9 cellular contexts compared by ENCODE assay signal in the genomic region with DNA sequence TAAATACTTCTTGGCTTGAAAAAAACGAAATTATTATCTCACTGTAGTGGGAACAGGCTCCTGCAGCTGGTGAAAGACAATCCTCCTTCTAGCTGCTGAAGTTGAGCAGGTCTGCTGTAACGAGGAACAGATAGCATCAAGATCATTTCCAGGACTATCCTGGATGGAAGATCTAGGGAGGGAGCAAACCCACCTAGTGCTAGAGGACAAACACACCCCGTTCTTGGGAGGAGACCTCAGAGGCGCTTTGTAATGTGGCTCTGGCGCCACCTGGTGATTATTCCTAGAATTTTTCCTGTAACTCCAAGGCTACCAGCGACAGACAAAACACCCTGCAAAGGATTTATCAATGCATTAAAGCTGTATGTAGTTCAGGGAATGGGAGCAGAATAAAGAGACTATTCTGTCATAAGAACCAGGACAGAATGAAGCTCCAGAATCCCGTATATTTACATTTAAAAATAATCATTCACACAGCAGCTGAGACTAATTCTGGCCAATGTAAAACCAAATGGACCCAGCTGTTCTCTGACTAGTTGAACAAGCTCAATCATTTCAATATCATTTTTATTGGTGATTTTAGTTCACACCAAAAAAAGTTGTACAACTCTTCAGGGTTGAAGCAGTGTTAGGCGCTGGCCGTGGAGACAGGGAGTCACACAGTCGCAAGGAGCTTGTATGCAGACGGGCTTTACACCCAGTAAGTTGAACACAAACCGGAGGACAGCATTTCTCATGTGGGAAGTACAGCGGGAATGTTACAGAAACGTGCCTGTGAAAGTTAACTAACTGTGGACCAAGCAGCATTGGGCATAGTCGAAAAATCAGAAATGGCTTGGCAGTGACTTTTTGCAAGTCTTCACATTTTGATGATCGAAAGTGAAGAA.
A peak's percentile ranks its signal among the peaks of the same experiment; 100 is the strongest.
DNase-seq lines count a peak whose midpoint lies in the region; ATAC-seq and TF ChIP-seq lines count a peak whose summit lies in the region.
"Had no signal": no experiment of that assay in that cellular context is flagged by ENCODE, and none has a peak within 500 bp of the region (broad histone marks: within the 10 kb centered on the region; RNA-seq: fewer than 3 reads in every experiment).

No MANE protein-coding gene starts in this region.

- ATAC-seq in CD4-positive, CD25-positive, alpha-beta regulatory T cell (ENCODE audit: low read depth in 2 of 2), result peak; percentile 52 to 73
- ATAC-seq in GM19397 (IDR thresholded peaks at IDR 0.05; ENCODE audit: unreplicated experiment) (peak; percentile 76), naive B cell (ENCODE audit: low read depth in 2 of 2) (peak; percentile 47 to 77)

- no peaks in the 10 kb centered on the region for H3K36me3 ChIP-seq in CD4-positive, CD25-positive, alpha-beta regulatory T cell (ENCODE audit: control insufficient read depth, insufficient read depth, low read length)
- no peaks in the 10 kb centered on the region for H3K36me3 ChIP-seq in NT2/D1 (ENCODE audit: insufficient read depth, insufficient read length, low read length)

- peaks cover 3% of the 10 kb centered on the region for H3K4me1 ChIP-seq in CD4-positive, CD25-positive, alpha-beta regulatory T cell (ENCODE audit: control insufficient read depth, insufficient read depth, low read length, poor library complexity, severe bottlenecking)
- no peaks in the 10 kb centered on the region for H3K4me1 ChIP-seq in NT2/D1 (ENCODE audit: insufficient read depth, insufficient read length)

- H3K4me3 ChIP-seq in CD4-positive, CD25-positive, alpha-beta regulatory T cell (ENCODE audit: low read depth, low read length), result no peak overlapping the region
- H3K4me3 ChIP-seq in NT2/D1 (ENCODE audit: insufficient read length, low read depth), result no peak overlapping the region

- H3K4me3 Mint-ChIP-seq in CD4-positive, CD25-positive, alpha-beta regulatory T cell, result peak overlapping the region in 1 of 4 donors; percentile 53
- H3K4me3 Mint-ChIP-seq in naive B cell, result no peak overlapping the region
- H3K4me3 Mint-ChIP-seq: activated naive CD4-positive, alpha-beta T cell treated with anti-CD3 and anti-CD28 coated beads, Interleukin-2, amount 50 U/mL, for 24 hours had no signal

- H3K27me3 ChIP-seq in CD4-positive, CD25-positive, alpha-beta regulatory T cell (ENCODE audit: control insufficient read depth, insufficient read depth, low read length), result peaks cover 10% of the 10 kb centered on the region
- H3K27me3 ChIP-seq in NT2/D1 (ENCODE audit: insufficient read depth, insufficient read length), result no peaks in the 10 kb centered on the region

- peaks cover 0 to 5% (median 3%) of the 10 kb centered on the region in 4 donors for H3K4me1 Mint-ChIP-seq in CD4-positive, CD25-positive, alpha-beta regulatory T cell
- no peaks in the 10 kb centered on the region for H3K4me1 Mint-ChIP-seq in naive B cell
- H3K4me1 Mint-ChIP-seq: activated naive CD4-positive, alpha-beta T cell treated with anti-CD3 and anti-CD28 coated beads, Interleukin-2, amount 50 U/mL, for 24 hours had no signal

- DNase-seq in CD4-positive, CD25-positive, alpha-beta regulatory T cell, result peak; percentile 50 to 67 (median 61)
- DNase-seq in HS-27A (ENCODE audit: low read depth) (peak; percentile 81), NT2/D1 (ENCODE audit: low read depth, low spot score) (peak; percentile 70), erythroblast (lab: John Stamatoyannopoulos, UW) (peak; percentile 57 to 78), naive B cell (peak; percentile 43)
- DNase-seq in activated CD8-positive, alpha-beta memory T cell treated with anti-CD3 and anti-CD28 coated beads, Interleukin-2, amount 50 U/mL, for 24 hours (ENCODE audit: extremely low read depth), result peak; percentile 38
- DNase-seq in stimulated activated CD8-positive, alpha-beta memory T cell treated with anti-CD3 and anti-CD28 coated beads, Interleukin-7, amount 100 ng/mL, for 48 hours (ENCODE audit: extremely low read depth in 1 of 2, low read depth in 1 of 2), result peak; percentile 11 to 19

- no peak overlapping the region for H3K27ac ChIP-seq in CD4-positive, CD25-positive, alpha-beta regulatory T cell (ENCODE audit: insufficient read depth, low read length, poor library complexity, severe bottlenecking)

- H3K9me3 ChIP-seq in CD4-positive, CD25-positive, alpha-beta regulatory T cell (ENCODE audit: control insufficient read depth in 2 of 2, low read length in 2 of 2), result no peaks in the 10 kb centered on the region
- no peaks in the 10 kb centered on the region for H3K9me3 ChIP-seq in NT2/D1 (ENCODE audit: insufficient read depth, low read length)

- H3K27me3 Mint-ChIP-seq in CD4-positive, CD25-positive, alpha-beta regulatory T cell, result peaks cover 28% of the 10 kb centered on the region
- H3K27me3 Mint-ChIP-seq in naive B cell, result peaks cover 10 to 22% (median 12%) of the 10 kb centered on the region in 3 donors

- H3K27ac Mint-ChIP-seq in CD4-positive, CD25-positive, alpha-beta regulatory T cell, result no peak overlapping the region
- H3K27ac Mint-ChIP-seq in naive B cell, result no peak overlapping the region
- H3K27ac Mint-ChIP-seq: activated naive CD4-positive, alpha-beta T cell treated with anti-CD3 and anti-CD28 coated beads, Interleukin-2, amount 50 U/mL, for 24 hours had no signal

- no peak for TF ChIP-seq POLR2A in erythroblast (IDR thresholded peaks at IDR 0.05; ENCODE audit: low read length)

- no peak overlapping the region for H3K9ac ChIP-seq in NT2/D1 (ENCODE audit: insufficient read length, low read depth)

- no peaks in the 10 kb centered on the region for H3K36me3 Mint-ChIP-seq in CD4-positive, CD25-positive, alpha-beta regulatory T cell
- no peaks in the 10 kb centered on the region for H3K36me3 Mint-ChIP-seq in naive B cell
- H3K36me3 Mint-ChIP-seq: activated naive CD4-positive, alpha-beta T cell treated with anti-CD3 and anti-CD28 coated beads, Interleukin-2, amount 50 U/mL, for 24 hours had no signal

- no peaks in the 10 kb centered on the region for H3K9me3 Mint-ChIP-seq in CD4-positive, CD25-positive, alpha-beta regulatory T cell
- H3K9me3 Mint-ChIP-seq in naive B cell, result no peaks in the 10 kb centered on the region
- H3K9me3 Mint-ChIP-seq: activated naive CD4-positive, alpha-beta T cell treated with anti-CD3 and anti-CD28 coated beads, Interleukin-2, amount 50 U/mL, for 24 hours had no signal

Comparison
In these comparisons a context has a peak if more than half of its experiments do, and no peak if none do; other contexts are left out.
1. DNase-seq: peak in every context shown above with its lines; median percentile 81 in HS-27A; 70 in NT2/D1; 68 in erythroblast; 61 in CD4-positive, CD25-positive, alpha-beta regulatory T cell; 43 in naive B cell; 38 in activated CD8-positive, alpha-beta memory T cell treated with anti-CD3 and anti-CD28 coated beads, Interleukin-2, amount 50 U/mL, for 24 hours; 15 in stimulated activated CD8-positive, alpha-beta memory T cell treated with anti-CD3 and anti-CD28 coated beads, Interleukin-7, amount 100 ng/mL, for 48 hours.